Comparison of ENCODE assay signal across 17 cellular contexts in the genomic region with DNA sequence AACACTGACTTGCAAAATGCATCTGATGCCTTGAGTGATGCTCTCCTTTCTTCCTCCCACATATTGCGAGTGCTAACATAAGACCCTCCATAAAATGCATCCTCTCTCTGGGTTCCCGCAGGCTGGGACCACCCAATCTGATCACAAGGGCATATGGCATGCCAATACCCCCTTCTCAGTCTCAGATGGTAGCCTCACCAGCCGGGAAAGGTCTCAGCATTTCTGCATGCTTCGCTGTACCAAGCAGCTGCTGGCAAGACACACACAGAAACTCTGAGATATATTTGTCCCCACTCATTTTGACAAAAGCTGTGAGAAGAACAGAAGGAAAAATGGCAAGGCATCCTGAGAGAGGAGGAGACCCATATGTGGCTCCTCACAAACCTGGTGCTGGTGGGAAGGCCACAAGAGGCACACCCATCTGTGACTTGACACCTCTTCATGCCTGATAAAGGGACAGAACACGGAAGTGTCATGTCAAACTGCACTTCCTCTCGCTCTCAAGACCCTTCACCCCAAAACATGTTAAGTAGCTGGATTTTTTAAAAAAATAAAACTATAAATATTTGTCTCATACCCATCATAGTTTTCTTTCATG. TPM values are rescaled to one million over a fixed set of nuclear protein-coding genes. Genes with fewer than 3 reads are reported as not detected.
DNase-seq lines count a peak whose midpoint lies in the region; ATAC-seq, FAIRE-seq and TF ChIP-seq lines count a peak whose summit lies in the region.
"Had no signal": no experiment of that assay in that cellular context is flagged by ENCODE, and none has a peak within 500 bp of the region (broad histone marks: within the 10 kb centered on the region; RNA-seq: fewer than 3 reads in every experiment).

No MANE protein-coding gene starts in this region.

- no peak for TF ChIP-seq CTCF in natural killer cell (IDR thresholded peaks at IDR 0.05)
- TF ChIP-seq CTCF in keratinocyte (optimal IDR thresholded peaks at IDR 0.05 in 1 of 3, IDR thresholded peaks at IDR 0.05 in 1 of 3, conservative IDR thresholded peaks at IDR 0.05 in 1 of 3; ENCODE audit: extremely low read depth in 1 of 3, insufficient read depth in 2 of 3, low read length in 3 of 3), result no peak

- peaks cover 50% of the 10 kb centered on the region for H3K4me1 ChIP-seq in keratinocyte (ENCODE audit: control insufficient read depth, extremely low read depth, insufficient read depth, low read length)

- no peak overlapping the region for H3K9ac ChIP-seq in keratinocyte (ENCODE audit: control insufficient read depth, extremely low read depth, insufficient read depth, low read length)

- no peak overlapping the region for H3K27ac ChIP-seq in keratinocyte (ENCODE audit: control insufficient read depth, insufficient read depth, low read length)
- H3K27ac ChIP-seq: A549, RWPE1 had no signal

- H3K4me2 ChIP-seq in keratinocyte (ENCODE audit: control insufficient read depth, extremely low read depth, insufficient read depth, low read depth, low read length), result peak overlapping the region; percentile 25
- H3K4me2 ChIP-seq: A549 had no signal

- no peak overlapping the region for H3K27ac Mint-ChIP-seq in natural killer cell
- no peak overlapping the region for H3K27ac Mint-ChIP-seq in natural killer cell treated with Interleukin-12 subunit alpha and Interleukin-12 subunit beta and Interleukin-15 and Interleukin-18, amount 100 ng/mL, for 72 hours
- H3K27ac Mint-ChIP-seq: HFFc6 had no signal

- FAIRE-seq in keratinocyte (lab: Jason Lieb, UNC), result no peak
- FAIRE-seq: A549 had no signal

- H3K4me3 ChIP-seq in keratinocyte (ENCODE audit: control insufficient read depth in 2 of 3, extremely low read depth in 1 of 3, insufficient read depth in 2 of 3, low read depth in 1 of 3, low read length in 3 of 3) (no peak overlapping the region), MG63 (no peak overlapping the region)
- H3K4me3 ChIP-seq: A549 had no signal

- no peaks in the 10 kb centered on the region for H3K27me3 ChIP-seq in keratinocyte (ENCODE audit: control insufficient read depth, extremely low read depth, insufficient read depth, low read length)
- no peaks in the 10 kb centered on the region for H3K27me3 ChIP-seq in MG63

- no peaks in the 10 kb centered on the region for H3K9me3 ChIP-seq in keratinocyte (ENCODE audit: control insufficient read depth, low read depth, low read length)
- no peaks in the 10 kb centered on the region for H3K9me3 ChIP-seq in MG63
- H3K9me3 ChIP-seq: A549 had no signal

- intact Hi-C loops in natural killer cell (cut with micrococcal nuclease), result no loop called here
- intact Hi-C loops in left colon (cut with DNase I, micrococcal nuclease), result no loop called here

- H3K79me2 ChIP-seq in keratinocyte (ENCODE audit: control insufficient read depth, insufficient read depth, low read length), result peaks cover 33% of the 10 kb centered on the region

- no peaks in the 10 kb centered on the region for H4K20me1 ChIP-seq in keratinocyte (ENCODE audit: control insufficient read depth, extremely low read depth, insufficient read depth, low read length)

- dilution Hi-C loops in keratinocyte (cut with MboI; ENCODE audit: extremely low pct_ligation_motif_present, low sequenced_read_pairs), result no loop called here

- ATAC-seq in natural killer cell (peak in 2 of 3 donors; percentile 46 to 52), left colon (no peak)
- no peak for ATAC-seq in natural killer cell treated with Interleukin-12 subunit alpha and Interleukin-12 subunit beta and Interleukin-15 and Interleukin-18, amount 100 ng/mL, for 72 hours
- ATAC-seq: A549, PC-3 had no signal

- H2AFZ ChIP-seq in keratinocyte (ENCODE audit: control insufficient read depth, low read length), result no peak overlapping the region

- no peak overlapping the region for H3K4me3 Mint-ChIP-seq in natural killer cell
- no peak overlapping the region for H3K4me3 Mint-ChIP-seq in natural killer cell treated with Interleukin-12 subunit alpha and Interleukin-12 subunit beta and Interleukin-15 and Interleukin-18, amount 100 ng/mL, for 72 hours
- H3K4me3 Mint-ChIP-seq: HFFc6 had no signal

- H3K36me3 ChIP-seq in keratinocyte (ENCODE audit: control insufficient read depth in 2 of 2, extremely low read depth in 1 of 2, insufficient read depth in 2 of 2, low read length in 2 of 2) (no peaks in the 10 kb centered on the region), MG63 (no peaks in the 10 kb centered on the region)

- H3K9me3 Mint-ChIP-seq in natural killer cell, result no peaks in the 10 kb centered on the region
- H3K9me3 Mint-ChIP-seq in natural killer cell treated with Interleukin-12 subunit alpha and Interleukin-12 subunit beta and Interleukin-15 and Interleukin-18, amount 100 ng/mL, for 72 hours, result no peaks in the 10 kb centered on the region

- H3K4me1 Mint-ChIP-seq in natural killer cell, result peaks cover 41 to 63% of the 10 kb centered on the region in 2 donors
- H3K4me1 Mint-ChIP-seq in natural killer cell treated with Interleukin-12 subunit alpha and Interleukin-12 subunit beta and Interleukin-15 and Interleukin-18, amount 100 ng/mL, for 72 hours (ENCODE audit: low read depth in 2 of 2), result peaks cover 36 to 37% of the 10 kb centered on the region in 2 donors

- H3K9me1 ChIP-seq in keratinocyte (ENCODE audit: control insufficient read depth, extremely low read depth, insufficient read depth, low read length), result no peaks in the 10 kb centered on the region

- H3K27me3 Mint-ChIP-seq in natural killer cell (ENCODE audit: low read depth in 2 of 2), result peaks cover 0 to 7% of the 10 kb centered on the region in 2 donors
- H3K27me3 Mint-ChIP-seq in natural killer cell treated with Interleukin-12 subunit alpha and Interleukin-12 subunit beta and Interleukin-15 and Interleukin-18, amount 100 ng/mL, for 72 hours, result peaks cover 0 to 5% of the 10 kb centered on the region in 2 donors

- DNase-seq in natural killer cell (no peak), cerebellar cortex (ENCODE audit: low spot score) (peak; percentile 57), keratinocyte (ENCODE audit: low read depth, low spot score) (no peak), superior temporal gyrus (ENCODE audit: extremely low spot score) (peak; percentile 56), left colon (no peak), DMS153 (lab: John Stamatoyannopoulos, UW) (no peak), MG63 (no peak)
- DNase-seq in natural killer cell treated with Interleukin-12 subunit alpha and Interleukin-12 subunit beta and Interleukin-15 and Interleukin-18, amount 100 ng/mL, for 72 hours (ENCODE audit: low spot score), result no peak
- DNase-seq: COR-L47, HFFc6, Karpas-422, NCI-H187 treated with DMSO at 0.1 percent for 48 hours, NCI-H510A, NCI-H774, PC-3 had no signal

- no peaks in the 10 kb centered on the region for H3K36me3 Mint-ChIP-seq in natural killer cell
- H3K36me3 Mint-ChIP-seq in natural killer cell treated with Interleukin-12 subunit alpha and Interleukin-12 subunit beta and Interleukin-15 and Interleukin-18, amount 100 ng/mL, for 72 hours, result no peaks in the 10 kb centered on the region

RNA-seq across cellular contexts. Expression of gene DOCK9, which starts 36.6 kb away (rescaled TPM):
- total RNA-seq in natural killer cell (10 to 100 TPM; 31.5 to 42.5 (median 40.9) TPM), left colon (10 to 100 TPM; 50.0 to 60.4 TPM)
- total RNA-seq in natural killer cell treated with Interleukin-12 subunit alpha and Interleukin-12 subunit beta and Interleukin-15 and Interleukin-18, amount 100 ng/mL, for 72 hours, result 10 to 100 TPM; 25.4 to 26.7 TPM
- 66.2 to 128 TPM (median 110 TPM) in 3 replicates for polyA plus RNA-seq in keratinocyte
- 42.7 TPM for polyA plus RNA-seq in keratinocyte (2011; ENCODE audit: low read depth)
- polyA plus RNA-seq in keratinocyte (2011; cell fraction: cytosol; rRNA removed), result 66.1 and 85.6 TPM in 2 replicates
- 150 and 155 TPM in 2 replicates for polyA plus RNA-seq in keratinocyte (2011; cell fraction: nucleus; rRNA removed)
- polyA plus RNA-seq in keratinocyte (2012; ENCODE audit: low replicate concordance), result 52.6 and 125 TPM in 2 replicates
- polyA minus RNA-seq in keratinocyte, result 106 to 225 TPM (median 165 TPM) in 3 replicates
- polyA minus RNA-seq in keratinocyte (2011; cell fraction: cytosol; rRNA and poly(A)+ RNA removed), result 85.4 TPM
- polyA minus RNA-seq in keratinocyte (2011; cell fraction: nucleus; rRNA and poly(A)+ RNA removed), result 209 and 348 TPM in 2 replicates
- 1.7 and 2.1 TPM in 2 replicates for total RNA-seq in MG63 (2014; rRNA removed; shearing (Covaris generic); ENCODE audit: low replicate concordance)

Comparison
In these comparisons a context has a peak if more than half of its experiments do, and no peak if none do; other contexts are left out.
1. ATAC-seq: peak in natural killer cell (2 of 3); none in natural killer cell treated with Interleukin-12 subunit alpha and Interleukin-12 subunit beta and Interleukin-15 and Interleukin-18, amount 100 ng/mL, for 72 hours (0 of 2) and left colon (single experiment).
2. DNase-seq: peak in cerebellar cortex (single experiment) and superior temporal gyrus (single experiment); none in natural killer cell (single experiment), natural killer cell treated with Interleukin-12 subunit alpha and Interleukin-12 subunit beta and Interleukin-15 and Interleukin-18, amount 100 ng/mL, for 72 hours (single experiment), keratinocyte (single experiment), left colon (0 of 2), DMS153 (single experiment) and MG63 (single experiment).